Comparison of ENCODE assay signal across 26 cellular contexts in the genomic region with DNA sequence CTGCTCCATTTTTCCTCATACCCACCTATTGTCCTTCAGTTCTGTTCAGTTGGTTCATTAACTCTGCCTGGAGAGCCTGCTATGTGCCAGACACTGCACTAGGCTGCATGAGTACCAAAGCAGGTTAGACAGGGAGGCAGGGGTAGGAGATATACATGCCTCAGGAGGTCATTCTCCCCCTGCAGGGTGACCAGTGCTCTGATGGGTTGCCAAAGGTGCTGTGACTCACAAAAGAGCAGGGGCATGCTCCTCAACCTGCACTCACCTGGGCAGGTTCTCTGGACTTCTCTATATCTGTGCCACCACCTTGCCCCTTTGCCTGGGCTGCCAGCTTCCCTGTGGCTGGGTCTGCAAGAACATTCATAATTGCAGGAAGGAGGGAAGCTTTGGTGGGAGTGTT.
DNase-seq lines count a peak whose midpoint lies in the region; ATAC-seq, FAIRE-seq and TF ChIP-seq lines count a peak whose summit lies in the region.
"Had no signal": no experiment of that assay in that cellular context is flagged by ENCODE, and none has a peak within 500 bp of the region (broad histone marks: within the 10 kb centered on the region; RNA-seq: fewer than 3 reads in every experiment).

No MANE protein-coding gene starts in this region.

- peak; percentile 67 for ATAC-seq in GM23338
- peak; percentile 8 for ATAC-seq in esophagus mucosa
- no peak for ATAC-seq in GM21381 (IDR thresholded peaks at IDR 0.05; ENCODE audit: unreplicated experiment)
- ATAC-seq: K562 had no signal

- H2AFZ ChIP-seq in GM23338 (peak overlapping the region; percentile 72; the same call in 1 of the 2 replicates), neural progenitor cell (replicated peaks) (no peak overlapping the region)
- H2AFZ ChIP-seq: PC-9 had no signal

- peaks cover 55% of the 10 kb centered on the region for H3K4me1 Mint-ChIP-seq in GM23338
- H3K4me1 Mint-ChIP-seq in neural progenitor cell = peaks cover 71% of the 10 kb centered on the region
- H3K4me1 Mint-ChIP-seq: CD4-positive, alpha-beta memory T cell had no signal

- H3F3A ChIP-seq in GM23338 (replicated peaks; ENCODE audit: low read depth) (no peaks in the 10 kb centered on the region), neural progenitor cell (ENCODE audit: low read depth) (peaks cover 5% of the 10 kb centered on the region)

- H3K27ac Mint-ChIP-seq in GM23338 = no peak overlapping the region
- peak overlapping the region; percentile 92 for H3K27ac Mint-ChIP-seq in neural progenitor cell
- H3K27ac Mint-ChIP-seq: CD4-positive, alpha-beta memory T cell had no signal

- H3K9me3 Mint-ChIP-seq in GM23338 (no peaks in the 10 kb centered on the region), neural progenitor cell (no peaks in the 10 kb centered on the region)
- H3K9me3 Mint-ChIP-seq: CD4-positive, alpha-beta memory T cell had no signal

- H3K4me2 ChIP-seq in GM23338 (peak overlapping the region; percentile 69), neural progenitor cell (peak overlapping the region; percentile 50)
- H3K4me2 ChIP-seq: PC-9 had no signal

- 0 out of 2 replicates have a peak, but pooled peaks cover 4% of the 10 kb centered on the region for H3K9me2 ChIP-seq in GM23338 (ENCODE audit: insufficient read depth)

- TF ChIP-seq CTCF in GM23338 (conservative IDR thresholded peaks at IDR 0.05; ENCODE audit: low read depth in 2 of 2) = no peak
- TF ChIP-seq CTCF in neural progenitor cell (IDR thresholded peaks at IDR 0.05) = no peak

- no peaks in the 10 kb centered on the region for H4K20me1 ChIP-seq in GM23338 (replicated peaks; ENCODE audit: insufficient read depth)
- no peaks in the 10 kb centered on the region for H4K20me1 ChIP-seq in neural progenitor cell (ENCODE audit: low read depth)

- H3K4me3 Mint-ChIP-seq in GM23338 (no peak overlapping the region), neural progenitor cell (peak overlapping the region; percentile 31)
- H3K4me3 Mint-ChIP-seq: CD4-positive, alpha-beta memory T cell had no signal

- peak; percentile 9 for DNase-seq in ELF-1 (ENCODE audit: low read depth, low spot score)
- DNase-seq in GM23338 (ENCODE audit: low spot score) = no peak
- no peak for DNase-seq in neural progenitor cell (ENCODE audit: low spot score)
- no peak for DNase-seq in small intestine
- no peak for DNase-seq in GM03348 (ENCODE audit: low spot score)
- DNase-seq: C1 segment of cervical spinal cord; CD4-positive, alpha-beta memory T cell; COR-L47; DMS79; EL; GF-D8; H7; Kasumi-1; NCI-H1417 treated with DMSO at 0.1 percent for 48 hours; NCI-H187 treated with DMSO at 0.1 percent for 48 hours; NCI-H2107; NCI-H446; NCI-H524 treated with DMSO at 0.1 percent for 48 hours; PC-9; Right ventricle myocardium superior had no signal

- H3K4me1 ChIP-seq in GM23338 (ENCODE audit: insufficient read depth) (peaks cover 40% of the 10 kb centered on the region), neural progenitor cell (peaks cover 43% of the 10 kb centered on the region), small intestine (ENCODE audit: control insufficient read depth in 2 of 2, insufficient read depth in 1 of 2, low read depth in 1 of 2, low read length in 1 of 2) (no peaks in the 10 kb centered on the region)

- no peak overlapping the region for H3K4me3 ChIP-seq in GM23338
- H3K4me3 ChIP-seq in neural progenitor cell = no peak overlapping the region
- H3K4me3 ChIP-seq in small intestine (ENCODE audit: low read depth in 1 of 2, low read length in 2 of 2) = no peak overlapping the region
- H3K4me3 ChIP-seq: K562, PC-9, SJSA1 had no signal

- H3K36me3 Mint-ChIP-seq in GM23338 (ENCODE audit: low read depth) = no peaks in the 10 kb centered on the region
- H3K36me3 Mint-ChIP-seq in neural progenitor cell = no peaks in the 10 kb centered on the region
- H3K36me3 Mint-ChIP-seq: CD4-positive, alpha-beta memory T cell had no signal

- H3K36me3 ChIP-seq in GM23338 (ENCODE audit: insufficient read depth) (no peaks in the 10 kb centered on the region), neural progenitor cell (no peaks in the 10 kb centered on the region), small intestine (ENCODE audit: control insufficient read depth in 2 of 2, insufficient read depth in 2 of 2, low read length in 2 of 2) (no peaks in the 10 kb centered on the region)

- H3K9ac ChIP-seq in neural progenitor cell = no peak overlapping the region

- H3K79me2 ChIP-seq in GM23338 (replicated peaks; ENCODE audit: insufficient read depth) = no peaks in the 10 kb centered on the region
- H3K79me2 ChIP-seq in neural progenitor cell (ENCODE audit: low read depth) = no peaks in the 10 kb centered on the region

- FAIRE-seq in small intestine (lab: Jason Lieb, UNC) = no peak
- FAIRE-seq: GM12892, HTR-8/SVneo, K562 had no signal

- H3K27me3 Mint-ChIP-seq in GM23338 (ENCODE audit: insufficient read depth, low read depth, poor library complexity) = peaks cover 3% of the 10 kb centered on the region
- H3K27me3 Mint-ChIP-seq in neural progenitor cell (ENCODE audit: insufficient read depth, low read depth) = peaks cover 8% of the 10 kb centered on the region

- H3K27me3 ChIP-seq in GM23338 (ENCODE audit: insufficient read depth) (no peaks in the 10 kb centered on the region), neural progenitor cell (no peaks in the 10 kb centered on the region), small intestine (ENCODE audit: control insufficient read depth in 2 of 2, insufficient read depth in 2 of 2, low read length in 2 of 2) (peaks cover 0 to 2% of the 10 kb centered on the region in 2 donors)
- H3K27me3 ChIP-seq: SJSA1 had no signal

- H3K9me3 ChIP-seq in neural progenitor cell (ENCODE audit: low read depth) (no peaks in the 10 kb centered on the region), small intestine (ENCODE audit: control insufficient read depth, low read depth) (no peaks in the 10 kb centered on the region)
- H3K9me3 ChIP-seq: SJSA1 had no signal

- no peak overlapping the region for H3K27ac ChIP-seq in GM23338 (ENCODE audit: low read depth)
- no peak overlapping the region for H3K27ac ChIP-seq in neural progenitor cell
- H3K27ac ChIP-seq in small intestine (ENCODE audit: low read depth in 1 of 2, low read length in 1 of 2) = no peak overlapping the region
- H3K27ac ChIP-seq: PC-9, SJSA1 had no signal

TF ChIP-seq in GM23338, 12 proteins besides CTCF, POLR2A, EP300 and RAD21 (continues in another document):
- TF ChIP-seq EZH2 (IDR thresholded peaks at IDR 0.05; ENCODE audit: low read depth, unreplicated experiment) = no peak
- TF ChIP-seq JUNB (IDR thresholded peaks at IDR 0.05; ENCODE audit: unreplicated experiment) = no peak
- no peak for TF ChIP-seq STAT1 (IDR thresholded peaks at IDR 0.05; ENCODE audit: unreplicated experiment)
- TF ChIP-seq EZH2phosphoT487 (IDR thresholded peaks at IDR 0.05; ENCODE audit: unreplicated experiment) = no peak
- TF ChIP-seq, protein P1, sequence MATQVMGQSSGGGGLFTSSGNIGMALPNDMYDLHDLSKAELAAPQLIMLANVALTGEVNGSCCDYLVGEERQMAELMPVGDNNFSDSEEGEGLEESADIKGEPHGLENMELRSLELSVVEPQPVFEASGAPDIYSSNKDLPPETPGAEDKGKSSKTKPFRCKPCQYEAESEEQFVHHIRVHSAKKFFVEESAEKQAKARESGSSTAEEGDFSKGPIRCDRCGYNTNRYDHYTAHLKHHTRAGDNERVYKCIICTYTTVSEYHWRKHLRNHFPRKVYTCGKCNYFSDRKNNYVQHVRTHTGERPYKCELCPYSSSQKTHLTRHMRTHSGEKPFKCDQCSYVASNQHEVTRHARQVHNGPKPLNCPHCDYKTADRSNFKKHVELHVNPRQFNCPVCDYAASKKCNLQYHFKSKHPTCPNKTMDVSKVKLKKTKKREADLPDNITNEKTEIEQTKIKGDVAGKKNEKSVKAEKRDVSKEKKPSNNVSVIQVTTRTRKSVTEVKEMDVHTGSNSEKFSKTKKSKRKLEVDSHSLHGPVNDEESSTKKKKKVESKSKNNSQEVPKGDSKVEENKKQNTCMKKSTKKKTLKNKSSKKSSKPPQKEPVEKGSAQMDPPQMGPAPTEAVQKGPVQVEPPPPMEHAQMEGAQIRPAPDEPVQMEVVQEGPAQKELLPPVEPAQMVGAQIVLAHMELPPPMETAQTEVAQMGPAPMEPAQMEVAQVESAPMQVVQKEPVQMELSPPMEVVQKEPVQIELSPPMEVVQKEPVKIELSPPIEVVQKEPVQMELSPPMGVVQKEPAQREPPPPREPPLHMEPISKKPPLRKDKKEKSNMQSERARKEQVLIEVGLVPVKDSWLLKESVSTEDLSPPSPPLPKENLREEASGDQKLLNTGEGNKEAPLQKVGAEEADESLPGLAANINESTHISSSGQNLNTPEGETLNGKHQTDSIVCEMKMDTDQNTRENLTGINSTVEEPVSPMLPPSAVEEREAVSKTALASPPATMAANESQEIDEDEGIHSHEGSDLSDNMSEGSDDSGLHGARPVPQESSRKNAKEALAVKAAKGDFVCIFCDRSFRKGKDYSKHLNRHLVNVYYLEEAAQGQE (IDR thresholded peaks at IDR 0.05; ENCODE audit: unreplicated experiment) = no peak
- no peak for TF ChIP-seq ZNF331 (CRISPR knock-in tag; IDR thresholded peaks at IDR 0.05; ENCODE audit: low read depth)
